In the genomic region with DNA sequence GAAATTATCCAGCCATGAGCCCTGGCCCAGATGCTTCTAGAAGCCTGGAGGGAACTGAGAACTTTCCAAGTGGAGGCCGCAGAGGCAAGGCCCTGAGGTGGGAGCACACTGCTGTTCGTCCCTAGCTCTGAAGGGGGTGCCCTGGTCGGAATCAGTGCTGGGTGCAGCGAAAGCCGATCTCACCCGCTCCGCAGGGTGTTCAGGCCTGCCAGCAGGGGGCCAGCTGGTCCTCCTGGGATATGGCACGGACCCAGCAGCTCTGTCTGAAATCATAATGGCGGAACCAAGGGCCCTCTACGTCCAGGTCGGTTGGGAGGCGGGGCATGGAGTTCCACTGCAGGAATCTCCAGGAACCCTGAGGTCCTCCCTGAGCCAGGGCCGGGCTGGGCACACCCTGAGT, we compare ENCODE assay signal across 17 cellular contexts. TPM values are rescaled to one million over a fixed set of nuclear protein-coding genes. Genes with fewer than 3 reads are reported as not detected.
"Had no signal": no experiment of that assay in that cellular context is flagged by ENCODE, and none has a peak within 500 bp of the region (broad histone marks: within the 10 kb centered on the region; RNA-seq: fewer than 3 reads in every experiment).

No MANE protein-coding gene starts in this region.

RNA-seq across cellular contexts. Expression of a gene that starts 40.7 kb away (rescaled TPM):
- total RNA-seq: naive thymus-derived CD4-positive, alpha-beta T cell; natural killer cell; occipital lobe; osteoblast; ovary; progenitor cell of endocrine pancreas; psoas muscle; renal cortical epithelial cell; sciatic nerve; smooth muscle cell; stomach; subcutaneous adipose tissue; temporal lobe; transverse colon; upper lobe of right lung; urinary bladder; uterus had no signal
- polyA plus RNA-seq: naive thymus-derived CD4-positive, alpha-beta T cell; ovary; psoas muscle; smooth muscle cell had no signal
